8 cellular contexts compared by ENCODE assay signal in the genomic region with DNA sequence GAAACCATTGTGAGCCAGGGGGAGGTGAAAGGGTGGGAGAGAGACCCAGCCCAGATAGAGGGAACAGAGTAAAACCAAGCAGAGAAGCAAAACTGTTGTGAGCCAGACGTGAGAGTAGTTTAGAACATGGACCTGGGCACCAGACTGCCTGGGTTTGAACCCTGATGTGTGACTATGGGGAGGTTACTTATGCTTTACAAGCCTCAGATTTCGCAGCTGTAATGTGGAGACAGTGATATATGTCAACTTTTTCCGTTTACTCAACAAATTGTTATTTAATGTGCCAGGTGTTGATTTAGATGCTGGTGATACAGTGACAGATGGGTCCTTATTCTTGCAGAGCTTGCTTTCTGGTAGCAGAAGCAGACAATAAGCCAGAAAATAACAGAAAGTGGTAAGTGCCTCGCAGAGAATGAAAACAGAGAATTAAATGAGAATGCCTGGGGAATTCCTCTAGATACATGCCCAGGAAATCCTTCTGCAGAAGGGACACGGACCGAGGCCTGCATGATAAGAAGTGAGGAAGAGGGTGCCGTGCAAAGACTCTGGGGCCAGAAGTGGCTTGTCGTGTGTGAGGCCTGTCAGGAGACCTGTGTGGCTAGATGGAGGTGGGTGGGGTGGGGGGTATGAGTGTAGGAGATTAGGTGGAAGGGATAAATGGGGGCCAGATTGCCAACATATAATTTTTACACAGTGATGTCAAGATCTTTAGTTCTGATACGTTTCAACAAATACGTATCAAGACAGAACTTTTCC. TPM values are rescaled to one million over a fixed set of nuclear protein-coding genes. Genes with fewer than 3 reads are reported as not detected.
DNase-seq lines count a peak whose midpoint lies in the region; ATAC-seq and TF ChIP-seq lines count a peak whose summit lies in the region.

No MANE protein-coding gene starts in this region.

- H3K4me1 ChIP-seq in mesodermal cell (ENCODE audit: control insufficient read depth, insufficient read depth, low read length, poor library complexity, severe bottlenecking), result no peaks in the 10 kb centered on the region

- H3K4me3 ChIP-seq in mesodermal cell (ENCODE audit: extremely low read depth, insufficient read depth, low read length, poor library complexity, severe bottlenecking), result no peak overlapping the region

- H3K27ac ChIP-seq in mesodermal cell (ENCODE audit: low read depth, low read length, severe bottlenecking), result peak overlapping the region; percentile 13

- no peaks in the 10 kb centered on the region for H3K36me3 ChIP-seq in mesodermal cell (ENCODE audit: control insufficient read depth, insufficient read depth, low read length)

- ATAC-seq in HG02885 (IDR thresholded peaks at IDR 0.05; ENCODE audit: poor library complexity, unreplicated experiment) (peak; percentile 40), SK-N-SH treated with all-trans-retinoic acid at 6 μM for 48 hours (peak; percentile 39), GM21381 (IDR thresholded peaks at IDR 0.05; ENCODE audit: unreplicated experiment) (no peak), GM18519 (IDR thresholded peaks at IDR 0.05; ENCODE audit: low FRiP score, unreplicated experiment) (no peak)
- ATAC-seq in stimulated activated naive CD8-positive, alpha-beta T cell treated with anti-CD3 and anti-CD28 coated beads, Interleukin-15, Interleukin-2, amounts not matched to agents 100 U/mL and 50 U/mL, for 24 hours, result no peak

- DNase-seq in activated CD4-positive, alpha-beta T cell treated with anti-CD3 and anti-CD28 coated beads for 48 hours, result peak; percentile 48
- DNase-seq in activated CD4-positive, alpha-beta T cell treated with anti-CD3 and anti-CD28 coated beads, Interleukin-2, amount 50 U/mL, for 4 hours, result no peak
- DNase-seq in stimulated activated naive CD8-positive, alpha-beta T cell treated with anti-CD3 and anti-CD28 coated beads, Interleukin-15, Interleukin-2, amounts not matched to agents 100 U/mL and 50 U/mL, for 24 hours, result no peak

- H3K9me3 ChIP-seq in mesodermal cell (ENCODE audit: control insufficient read depth, low read length), result no peaks in the 10 kb centered on the region

- 84 to 90% methylated on average over 7 of the region's 10 CpGs for whole genome bisulfite sequencing in mesodermal cell (ENCODE audit: insufficient coverage in 2 of 2), 2 experiments

TF ChIP-seq in SK-N-SH treated with all-trans-retinoic acid at 6 μM for 48 hours, 23 proteins besides CTCF, POLR2A, EP300 and RAD21:
- TF ChIP-seq TSHZ2 (CRISPR knock-in tag; IDR thresholded peaks at IDR 0.05) (0 out of 2 replicates have a peak, but pooled peaks have one; percentile 49), TCF4 (CRISPR knock-in tag; IDR thresholded peaks at IDR 0.05; ENCODE audit: borderline replicate concordance) (no peak)

RNA-seq across cellular contexts. Expression of gene KAT2B, which starts 15.0 kb away (rescaled TPM):
- 5.4 TPM for polyA plus RNA-seq in mesodermal cell (2013, experiment 1 of 2)
- 5.5 TPM for polyA plus RNA-seq in mesodermal cell (2013, experiment 2 of 2)

RNA-seq across cellular contexts. Expression of gene PP2D1, which starts 43.1 kb away (rescaled TPM):
- not detected for polyA plus RNA-seq in mesodermal cell (2013, experiment 1 of 2)
- not detected for polyA plus RNA-seq in mesodermal cell (2013, experiment 2 of 2)

Comparison
In these comparisons a context has a peak if more than half of its experiments do, and no peak if none do; other contexts are left out.
1. ATAC-seq: peak in HG02885 (single experiment) and SK-N-SH treated with all-trans-retinoic acid at 6 μM for 48 hours (single experiment); none in GM21381 (single experiment), GM18519 (single experiment) and stimulated activated naive CD8-positive, alpha-beta T cell treated with anti-CD3 and anti-CD28 coated beads, Interleukin-15, Interleukin-2, amounts not matched to agents 100 U/mL and 50 U/mL, for 24 hours (single experiment).